ENCODE assay signal across 13 cellular contexts in genomic region chr9:97711223-97711626, GRCh38. TPM values are rescaled to one million over a fixed set of nuclear protein-coding genes. Genes with fewer than 3 reads are reported as not detected.
DNase-seq lines count a peak whose midpoint lies in the region; ATAC-seq and TF ChIP-seq lines count a peak whose summit lies in the region.
"Had no signal": no experiment of that assay in that cellular context is flagged by ENCODE, and none has a peak within 500 bp of the region (broad histone marks: within the 10 kb centered on the region; RNA-seq: fewer than 3 reads in every experiment).

No MANE protein-coding gene starts in this region.

- H3K4me3 Mint-ChIP-seq in activated naive CD4-positive, alpha-beta T cell treated with anti-CD3 and anti-CD28 coated beads, Interleukin-2, amount 10 ng/mL, durations not matched to agents 7 days and 5 days, result peak overlapping the region; percentile 14
- H3K4me3 Mint-ChIP-seq in activated CD8-positive, alpha-beta T cell treated with anti-CD3 and anti-CD28 coated beads for 36 hours, result no peak overlapping the region
- no peak overlapping the region for H3K4me3 Mint-ChIP-seq in stimulated activated effector memory CD8-positive, alpha-beta T cell treated with anti-CD3 and anti-CD28 coated beads, Interleukin-12 subunit alpha, Interleukin-12 subunit beta, amount 100 ng/mL, for 72 hours

- ATAC-seq in activated CD8-positive, alpha-beta T cell treated with anti-CD3 and anti-CD28 coated beads for 36 hours, result peak; percentile 28
- peak; percentile 52 for ATAC-seq in stimulated activated effector memory CD8-positive, alpha-beta T cell treated with anti-CD3 and anti-CD28 coated beads, Interleukin-12 subunit alpha, Interleukin-12 subunit beta, amount 100 ng/mL, for 72 hours
- no peak for ATAC-seq in GM21423 (IDR thresholded peaks at IDR 0.05; ENCODE audit: unreplicated experiment)

- H3K36me3 ChIP-seq in iPS-20b (ENCODE audit: insufficient read depth, low read depth, low read length), result no peaks in the 10 kb centered on the region
- H3K36me3 ChIP-seq: right atrium auricular region had no signal

- intact Hi-C loops in activated CD8-positive, alpha-beta T cell treated with anti-CD3 and anti-CD28 coated beads for 36 hours (cut with micrococcal nuclease), result loop anchor here (5.0 kb wide), 1 partner anchor 191 kb away; no protein-coding TSS in a partner anchor

- DNase-seq in activated naive CD4-positive, alpha-beta T cell treated with anti-CD3 and anti-CD28 coated beads, Interleukin-2, amount 10 ng/mL, durations not matched to agents 7 days and 5 days, result no peak
- no peak for DNase-seq in activated naive CD4-positive, alpha-beta T cell (lab: John Stamatoyannopoulos, UW)
- DNase-seq in activated CD8-positive, alpha-beta T cell treated with anti-CD3 and anti-CD28 coated beads for 36 hours, result no peak
- no peak for DNase-seq in stimulated activated effector memory CD8-positive, alpha-beta T cell treated with anti-CD3 and anti-CD28 coated beads, Interleukin-12 subunit alpha, Interleukin-12 subunit beta, amount 100 ng/mL, for 72 hours (ENCODE audit: low spot score in 2 of 2)
- DNase-seq in GDM1 (lab: John Stamatoyannopoulos, UW), result no peak
- DNase-seq in NK-92 treated with Interleukin-12 subunit alpha and Interleukin-12 subunit beta, amount 100 ng/mL, for 24 hours (lab: John Stamatoyannopoulos, UW), result no peak
- DNase-seq: NCI-H187 treated with DMSO at 0.1 percent for 48 hours; stimulated activated naive CD4-positive, alpha-beta T cell treated with Interleukin-2 at 50 U/mL for 16 hours had no signal

- no peak overlapping the region for H3K9ac ChIP-seq in iPS-20b (ENCODE audit: low read depth, low read length)

- H3K9me3 ChIP-seq in iPS-20b (ENCODE audit: insufficient read depth, low read depth, low read length), result no peaks in the 10 kb centered on the region
- H3K9me3 ChIP-seq: right atrium auricular region had no signal

- POLR2A ChIA-PET in activated CD8-positive, alpha-beta T cell treated with anti-CD3 and anti-CD28 coated beads for 36 hours (lab: Charles Lee), result no interaction called here

- H3K4me1 ChIP-seq in iPS-20b (ENCODE audit: insufficient read depth, low read length), result peaks cover 19% of the 10 kb centered on the region
- H3K4me1 ChIP-seq: right atrium auricular region had no signal

- no peak overlapping the region for H3K27ac Mint-ChIP-seq in activated naive CD4-positive, alpha-beta T cell treated with anti-CD3 and anti-CD28 coated beads, Interleukin-2, amount 10 ng/mL, durations not matched to agents 7 days and 5 days
- no peak overlapping the region for H3K27ac Mint-ChIP-seq in activated CD8-positive, alpha-beta T cell treated with anti-CD3 and anti-CD28 coated beads for 36 hours
- H3K27ac Mint-ChIP-seq in stimulated activated effector memory CD8-positive, alpha-beta T cell treated with anti-CD3 and anti-CD28 coated beads, Interleukin-12 subunit alpha, Interleukin-12 subunit beta, amount 100 ng/mL, for 72 hours, result no peak overlapping the region
- H3K27ac Mint-ChIP-seq: activated T-helper 2 cell treated with anti-CD3 and anti-CD28 coated beads, Interferon-gamma antibody, Interleukin-2, Interleukin-4, amounts not matched to agents 10 μg/mL and 5 μg/mL and 100 μg/mL, durations not matched to agents 14 hours and 24 hours and 36 hours; CD14-positive monocyte had no signal

- peaks cover 47% of the 10 kb centered on the region for H3K27me3 Mint-ChIP-seq in activated naive CD4-positive, alpha-beta T cell treated with anti-CD3 and anti-CD28 coated beads, Interleukin-2, amount 10 ng/mL, durations not matched to agents 7 days and 5 days
- H3K27me3 Mint-ChIP-seq in activated CD8-positive, alpha-beta T cell treated with anti-CD3 and anti-CD28 coated beads for 36 hours, result no peaks in the 10 kb centered on the region

- H3K27ac ChIP-seq in iPS-20b (ENCODE audit: low read length), result no peak overlapping the region
- H3K27ac ChIP-seq: right atrium auricular region had no signal

- H3K4me1 Mint-ChIP-seq in activated naive CD4-positive, alpha-beta T cell treated with anti-CD3 and anti-CD28 coated beads, Interleukin-2, amount 10 ng/mL, durations not matched to agents 7 days and 5 days, result peaks cover 47% of the 10 kb centered on the region
- peaks cover 15% of the 10 kb centered on the region for H3K4me1 Mint-ChIP-seq in activated CD8-positive, alpha-beta T cell treated with anti-CD3 and anti-CD28 coated beads for 36 hours (ENCODE audit: low read depth)
- H3K4me1 Mint-ChIP-seq in stimulated activated effector memory CD8-positive, alpha-beta T cell treated with anti-CD3 and anti-CD28 coated beads, Interleukin-12 subunit alpha, Interleukin-12 subunit beta, amount 100 ng/mL, for 72 hours, result peaks cover 23% of the 10 kb centered on the region

- H3K27me3 ChIP-seq in iPS-20b (ENCODE audit: insufficient read depth, low read length), result peaks cover 12% of the 10 kb centered on the region; the same call in 1 of the 2 replicates
- H3K27me3 ChIP-seq: right atrium auricular region had no signal

- peaks cover 1% of the 10 kb centered on the region for H3K36me3 Mint-ChIP-seq in activated naive CD4-positive, alpha-beta T cell treated with anti-CD3 and anti-CD28 coated beads, Interleukin-2, amount 10 ng/mL, durations not matched to agents 7 days and 5 days
- H3K36me3 Mint-ChIP-seq in activated CD8-positive, alpha-beta T cell treated with anti-CD3 and anti-CD28 coated beads for 36 hours (ENCODE audit: low read depth), result no peaks in the 10 kb centered on the region
- H3K36me3 Mint-ChIP-seq in stimulated activated effector memory CD8-positive, alpha-beta T cell treated with anti-CD3 and anti-CD28 coated beads, Interleukin-12 subunit alpha, Interleukin-12 subunit beta, amount 100 ng/mL, for 72 hours, result no peaks in the 10 kb centered on the region
- H3K36me3 Mint-ChIP-seq: CD14-positive monocyte had no signal

- peak overlapping the region; percentile 42 for H3K4me3 ChIP-seq in iPS-20b (ENCODE audit: low read length)
- H3K4me3 ChIP-seq: right atrium auricular region had no signal

- TF ChIP-seq CTCF in activated CD8-positive, alpha-beta T cell treated with anti-CD3 and anti-CD28 coated beads for 36 hours (IDR thresholded peaks at IDR 0.05), result no peak

- H3K9me3 Mint-ChIP-seq in activated naive CD4-positive, alpha-beta T cell treated with anti-CD3 and anti-CD28 coated beads, Interleukin-2, amount 10 ng/mL, durations not matched to agents 7 days and 5 days, result no peaks in the 10 kb centered on the region
- no peaks in the 10 kb centered on the region for H3K9me3 Mint-ChIP-seq in activated CD8-positive, alpha-beta T cell treated with anti-CD3 and anti-CD28 coated beads for 36 hours
- H3K9me3 Mint-ChIP-seq in stimulated activated effector memory CD8-positive, alpha-beta T cell treated with anti-CD3 and anti-CD28 coated beads, Interleukin-12 subunit alpha, Interleukin-12 subunit beta, amount 100 ng/mL, for 72 hours, result no peaks in the 10 kb centered on the region
- H3K9me3 Mint-ChIP-seq: activated T-helper 2 cell treated with anti-CD3 and anti-CD28 coated beads, Interferon-gamma antibody, Interleukin-2, Interleukin-4, amounts not matched to agents 10 μg/mL and 5 μg/mL and 100 μg/mL, durations not matched to agents 14 hours and 24 hours and 36 hours had no signal

- CTCF ChIA-PET in activated naive CD4-positive, alpha-beta T cell treated with anti-CD3 and anti-CD28 coated beads, Interleukin-2, amount 10 ng/mL, durations not matched to agents 7 days and 5 days (lab: Charles Lee), result interaction anchor here (1.3 to 1.8 kb wide), 3 partner anchors 26 to 191 kb away, joined by 3 to 4 read pairs (median 4); no protein-coding TSS in a partner anchor
- CTCF ChIA-PET in activated CD8-positive, alpha-beta T cell treated with anti-CD3 and anti-CD28 coated beads for 36 hours (lab: Charles Lee), result interaction anchor here (1.0 to 1.6 kb wide), 3 partner anchors 14 to 92 kb away, joined by 3 to 4 read pairs (median 3); partner anchors contain the start of gene XPA

RNA-seq across cellular contexts. Expression of gene XPA, which starts 14.1 kb away (rescaled TPM):
- 10 to 100 TPM in 1 of 2 experiments, 1 to 10 TPM in 1; 9.8 to 10.9 TPM for total RNA-seq in activated CD8-positive, alpha-beta T cell treated with anti-CD3 and anti-CD28 coated beads for 36 hours
